ENCODE assay signal across 26 cellular contexts in genomic region chr22:48855013-48855412, GRCh38.
"Had no signal": no experiment of that assay in that cellular context is flagged by ENCODE, and none has a peak within 500 bp of the region (broad histone marks: within the 10 kb centered on the region; RNA-seq: fewer than 3 reads in every experiment).

No MANE protein-coding gene starts in this region.

- H3K9me3 ChIP-seq: colonic mucosa, esophagus squamous epithelium, gastrocnemius medialis, heart right ventricle, left lung, lower lobe of right lung, mucosa of descending colon had no signal

- DNase-seq: colonic mucosa; dermis blood vessel endothelial cell; effector CD8-positive, alpha-beta T cell; effector memory CD8-positive, alpha-beta T cell; endodermal cell; erythroblast; esophagus squamous epithelium; foreskin fibroblast; foreskin melanocyte; gastrocnemius medialis; glutamatergic neuron; heart right ventricle; hippocampal formation; left cardiac atrium; left lung; left ventricle myocardium superior; lower lobe of right lung; mesenchymal stem cell; mucosa of descending colon had no signal

- H3K27me3 ChIP-seq: colonic mucosa, dorsolateral prefrontal cortex had no signal

- H3K9me3 Mint-ChIP-seq: endodermal cell had no signal

- H3K36me3 ChIP-seq: colonic mucosa, esophagus squamous epithelium, gastrocnemius medialis, heart right ventricle, left lung, lower lobe of right lung had no signal

- H3K4me1 Mint-ChIP-seq: endodermal cell, mesothelial cell of epicardium had no signal

- H3K4me3 Mint-ChIP-seq: effector memory CD8-positive, alpha-beta T cell; endodermal cell; mesothelial cell of epicardium had no signal

- H3K4me3 ChIP-seq: colonic mucosa, dorsolateral prefrontal cortex, esophagus squamous epithelium, gastrocnemius medialis, heart right ventricle, left lung, lower lobe of right lung, mucosa of descending colon had no signal

- H3K27ac ChIP-seq: colonic mucosa, dorsolateral prefrontal cortex, epithelial cell of prostate, esophagus squamous epithelium, gastrocnemius medialis, heart right ventricle, left lung, lower lobe of right lung had no signal

- H3K36me3 Mint-ChIP-seq: mesothelial cell of epicardium had no signal

- FAIRE-seq: endometrium, islet of Langerhans, keratinocyte had no signal

- ATAC-seq: effector memory CD8-positive, alpha-beta T cell; esophagus mucosa; gastrocnemius medialis; heart right ventricle; left cardiac atrium; left lung; left ventricle myocardium superior; lower lobe of right lung; mucosa of descending colon had no signal

- H3K4me1 ChIP-seq: colonic mucosa, esophagus squamous epithelium, gastrocnemius medialis, heart right ventricle, left lung, lower lobe of right lung had no signal

- H3K27ac Mint-ChIP-seq: effector memory CD8-positive, alpha-beta T cell; endodermal cell; mesothelial cell of epicardium had no signal
